8 cellular contexts compared by ENCODE assay signal in the genomic region with DNA sequence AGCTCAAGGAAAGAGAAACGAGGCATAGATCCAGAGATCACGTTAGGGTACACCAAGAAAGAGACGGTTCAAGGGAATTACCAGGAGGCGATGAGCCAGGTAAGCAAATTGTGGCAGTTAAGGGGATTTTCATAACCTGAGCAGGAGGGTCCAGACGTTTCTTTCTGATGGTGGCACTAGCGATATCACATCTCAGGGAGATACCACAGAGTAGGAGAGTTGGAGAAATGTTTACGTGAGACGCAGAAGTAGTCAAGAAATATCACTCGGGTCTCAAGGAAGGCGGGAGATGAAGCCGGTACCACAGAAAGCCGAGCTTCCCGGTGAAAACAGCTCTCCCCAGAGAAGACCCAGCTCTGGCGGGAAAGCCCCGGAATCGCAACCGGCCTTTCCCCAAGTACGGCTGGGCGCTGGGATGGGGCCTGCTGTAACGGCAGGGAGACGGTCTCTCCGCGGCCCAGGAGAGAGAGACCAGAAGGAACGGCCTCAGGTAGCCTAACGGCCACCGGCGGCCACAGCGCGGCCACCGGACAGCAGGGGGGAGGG. TPM values are rescaled to one million over a fixed set of nuclear protein-coding genes. Genes with fewer than 3 reads are reported as not detected.
DNase-seq lines count a peak whose midpoint lies in the region; ATAC-seq and TF ChIP-seq lines count a peak whose summit lies in the region.

No MANE protein-coding gene starts in this region.

- H3K27me3 ChIP-seq in CD8-positive, alpha-beta T cell (ENCODE audit: insufficient read depth, low read length): no peaks in the 10 kb centered on the region
- H3K27me3 ChIP-seq in HL-60 (ENCODE audit: insufficient read depth, poor library complexity, severe bottlenecking): no peaks in the 10 kb centered on the region

- peak overlapping the region; percentile 84 for H3K27ac ChIP-seq in CD8-positive, alpha-beta T cell (ENCODE audit: low read depth, low read length)
- H3K27ac ChIP-seq in HL-60 (replicated peaks) (peak overlapping the region; percentile 96), caudate nucleus (ENCODE audit: low read depth, low read length) (peak overlapping the region; percentile 97)

- POLR2A ChIA-PET in CD8-positive, alpha-beta T cell (lab: Charles Lee): interaction anchor here (0.6 to 3.6 kb wide), 9 partner anchors 11 to 94 kb away, joined by 3 to 29 read pairs (median 3); a partner anchor contains a TSS

- peak overlapping the region; percentile 89 for H3K4me3 ChIP-seq in CD8-positive, alpha-beta T cell (ENCODE audit: low read depth, low read length)
- peak overlapping the region; percentile 91 for H3K4me3 ChIP-seq in HL-60 (replicated peaks; ENCODE audit: insufficient read depth, low read length)
- peak overlapping the region; percentile 89 for H3K4me3 ChIP-seq in WI38 (ENCODE audit: low read depth, low read length)

- H3K36me3 ChIP-seq in CD8-positive, alpha-beta T cell (ENCODE audit: insufficient read depth, low read length): no peaks in the 10 kb centered on the region

- TF ChIP-seq CTCF in CD8-positive, alpha-beta T cell (IDR thresholded peaks at IDR 0.05): no peak
- TF ChIP-seq CTCF in HL-60 (IDR thresholded peaks at IDR 0.05; ENCODE audit: insufficient read depth, low read length): no peak
- no peak for TF ChIP-seq CTCF in WI38 (IDR thresholded peaks at IDR 0.05; ENCODE audit: low read depth, low read length)

- H3K4me1 Mint-ChIP-seq in CD8-positive, alpha-beta T cell (ENCODE audit: low read depth): peaks cover 54% of the 10 kb centered on the region

- H3K9me3 Mint-ChIP-seq in CD8-positive, alpha-beta T cell: no peaks in the 10 kb centered on the region

- H3K4me3 Mint-ChIP-seq in CD8-positive, alpha-beta T cell: peak overlapping the region; percentile 88

- intact Hi-C loops in CD8-positive, alpha-beta T cell (cut with DNase I, micrococcal nuclease): loop anchor here (5.0 to 10.0 kb wide), 5 partner anchors 198 to 577 kb away; a partner anchor contains a TSS

- no peaks in the 10 kb centered on the region for H3K27me3 Mint-ChIP-seq in CD8-positive, alpha-beta T cell (ENCODE audit: low read depth)

- no peaks in the 10 kb centered on the region for H3K9me3 ChIP-seq in CD8-positive, alpha-beta T cell (ENCODE audit: low read length)

- peaks cover 21% of the 10 kb centered on the region for H3K4me1 ChIP-seq in CD8-positive, alpha-beta T cell (ENCODE audit: insufficient read depth, low read length)

- peaks cover 11% of the 10 kb centered on the region for H3K36me3 Mint-ChIP-seq in CD8-positive, alpha-beta T cell

- H3K27ac Mint-ChIP-seq in CD8-positive, alpha-beta T cell: peak overlapping the region; percentile 94

- peak; percentile 37 for ATAC-seq in CD8-positive, alpha-beta T cell
- ATAC-seq in GM21367 (IDR thresholded peaks at IDR 0.05; ENCODE audit: unreplicated experiment): peak; percentile 16
- ATAC-seq in stimulated activated naive CD8-positive, alpha-beta T cell treated with anti-CD3 and anti-CD28 coated beads, Interleukin-15, Interleukin-2, amounts not matched to agents 100 U/mL and 50 U/mL, for 24 hours: peak; percentile 47

- CTCF ChIA-PET in CD8-positive, alpha-beta T cell (lab: Charles Lee): interaction anchor here (1.0 to 1.5 kb wide), 2 partner anchors 52 to 93 kb away, joined by 3 to 5 read pairs; a partner anchor contains a TSS

- DNase-seq in CD8-positive, alpha-beta T cell: peak in 6 of 7 experiments; percentile 10 to 65 (median 50)
- DNase-seq in HL-60 (ENCODE audit: low read depth in 1 of 2, low spot score in 1 of 2): peak in 1 of 2 experiments; percentile 19
- DNase-seq in caudate nucleus (lab: John Stamatoyannopoulos, UW): peak in 10 of 61 donors; percentile 22 to 76 (median 39)
- DNase-seq in medulla oblongata (ENCODE audit: extremely low spot score): peak; percentile 15
- peak; percentile 59 for DNase-seq in stimulated activated naive CD8-positive, alpha-beta T cell treated with anti-CD3 and anti-CD28 coated beads, Interleukin-15, Interleukin-2, amounts not matched to agents 100 U/mL and 50 U/mL, for 24 hours
- no peak for DNase-seq in occipital lobe (lab: John Stamatoyannopoulos, UW)

RNA-seq across cellular contexts. Expression of a gene that starts 0.5 kb away (rescaled TPM):
- total RNA-seq in CD8-positive, alpha-beta T cell: 10 to 100 TPM; 24.4 to 24.6 TPM
- total RNA-seq in occipital lobe: 33.5 TPM

RNA-seq across cellular contexts. Expression of a gene that starts 13.8 kb away (rescaled TPM):
- total RNA-seq in CD8-positive, alpha-beta T cell: 1 to 10 TPM; 6.0 to 6.9 TPM
- total RNA-seq in occipital lobe: 112 TPM

RNA-seq across cellular contexts. Expression of a gene that starts 51.9 kb away (rescaled TPM):
- total RNA-seq in CD8-positive, alpha-beta T cell: 10 to 100 TPM; 54.7 to 55.6 TPM
- 38.8 TPM for total RNA-seq in occipital lobe

Comparison
In these comparisons a context has a peak if more than half of its experiments do, and no peak if none do; other contexts are left out.
1. RNA of a gene that starts 13.8 kb away (total RNA-seq): 112 TPM in occipital lobe (single experiment); 6.0 to 6.9 TPM in CD8-positive, alpha-beta T cell; every median in the first group is over 10 times any median in the second.
2. Peak in every context shown above with its lines, with median percentiles within 50 percentile points of each other: ATAC-seq, H3K27ac ChIP-seq and H3K4me3 ChIP-seq.